In the genomic region with DNA sequence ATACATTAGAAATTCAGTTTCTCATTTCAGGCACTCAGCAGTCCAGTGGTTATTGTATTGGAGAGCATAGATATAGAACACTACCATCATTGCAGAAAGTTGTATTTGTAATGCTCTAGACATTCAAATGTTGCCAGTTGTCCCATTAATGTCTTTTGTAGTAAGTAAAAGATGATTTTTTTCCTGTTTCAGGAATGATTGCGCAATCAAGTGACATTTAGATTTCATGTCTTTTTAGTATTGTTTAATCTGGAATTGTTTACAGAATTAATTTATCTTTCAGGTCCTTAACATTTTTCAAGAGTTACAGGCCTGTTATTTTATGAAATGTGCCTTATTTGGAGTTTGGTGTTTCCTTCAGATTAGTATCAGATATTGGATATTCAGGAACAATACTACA, we compare ENCODE assay signal across 16 cellular contexts.
"Had no signal": no experiment of that assay in that cellular context is flagged by ENCODE, and none has a peak within 500 bp of the region (broad histone marks: within the 10 kb centered on the region; RNA-seq: fewer than 3 reads in every experiment).

No MANE protein-coding gene starts in this region.

- H3K27ac ChIP-seq: ascending aorta, esophagus muscularis mucosa, lower lobe of right lung, right atrium auricular region, tibial artery, vagina, VCaP had no signal

- DNase-seq: activated CD4-positive, alpha-beta memory T cell treated with anti-CD3 and anti-CD28 coated beads for 36 hours; activated gamma-delta T cell treated with Interleukin-2 at 50 U/mL for 16 hours; activated naive CD8-positive, alpha-beta T cell treated with anti-CD3 and anti-CD28 coated beads, Interleukin-2, amount 10 ng/mL, durations not matched to agents 7 days and 5 days; activated T-cell treated with anti-CD3 and anti-CD28 coated beads, Interleukin-2, amount 50 U/mL, for 72 hours; hypothalamus; lower lobe of right lung; naive thymus-derived CD4-positive, alpha-beta T cell; stimulated activated CD4-positive, alpha-beta T cell treated with anti-CD3 and anti-CD28 coated beads, Interleukin-1b, Interleukin-23, amount 100 ng/mL, for 48 hours; tibial artery had no signal

- H3K4me1 ChIP-seq: ascending aorta, esophagus muscularis mucosa, lower lobe of right lung, right atrium auricular region, tibial artery, vagina had no signal

- H3K27me3 ChIP-seq: ascending aorta, esophagus muscularis mucosa, right atrium auricular region, tibial artery, vagina had no signal

- H3K4me3 ChIP-seq: ascending aorta, esophagus muscularis mucosa, lower lobe of right lung, right atrium auricular region, tibial artery, vagina had no signal

- H3K9me3 ChIP-seq: ascending aorta, esophagus muscularis mucosa, lower lobe of right lung, right atrium auricular region, tibial artery, vagina had no signal

- ATAC-seq: activated T-cell treated with anti-CD3 and anti-CD28 coated beads, Interleukin-2, amount 50 U/mL, for 72 hours; lower lobe of right lung; naive thymus-derived CD4-positive, alpha-beta T cell; stimulated activated memory B cell treated with anti-CD40 and anti-IgM and Interleukin-4, amounts not matched to agents 10 μg/mL and 1 μg/mL and 100 μg/mL, for 72 hours had no signal

- FAIRE-seq: bronchial epithelial cell had no signal

- H3K36me3 ChIP-seq: ascending aorta, esophagus muscularis mucosa, lower lobe of right lung, right atrium auricular region, tibial artery, vagina had no signal
